Comparison of ENCODE assay signal across 20 cellular contexts in genomic region chr12:124442281-124442680, GRCh38.
A peak's percentile ranks its signal among the peaks of the same experiment; 100 is the strongest.
DNase-seq lines count a peak whose midpoint lies in the region; ATAC-seq and TF ChIP-seq lines count a peak whose summit lies in the region.
"Had no signal": no experiment of that assay in that cellular context is flagged by ENCODE, and none has a peak within 500 bp of the region (broad histone marks: within the 10 kb centered on the region; RNA-seq: fewer than 3 reads in every experiment).

No MANE protein-coding gene starts in this region.

- H3K4me1 Mint-ChIP-seq in activated CD8-positive, alpha-beta T cell treated with anti-CD3 and anti-CD28 coated beads for 36 hours (ENCODE audit: low read depth) = no peaks in the 10 kb centered on the region
- H3K4me1 Mint-ChIP-seq in activated CD8-positive, alpha-beta T cell treated with anti-CD3 and anti-CD28 coated beads, Interleukin-2, amount 10 ng/mL, durations not matched to agents 7 days and 5 days (ENCODE audit: low read depth) = no peaks in the 10 kb centered on the region
- peaks cover 10% of the 10 kb centered on the region for H3K4me1 Mint-ChIP-seq in mesothelial cell of epicardium

- H3K27ac ChIP-seq in SJSA1 (peak overlapping the region; percentile 97), temporal lobe (ENCODE audit: low read depth, low read length) (peak overlapping the region; percentile 44)
- H3K27ac ChIP-seq: A549, neutrophil had no signal

- intact Hi-C loops in activated CD8-positive, alpha-beta T cell treated with anti-CD3 and anti-CD28 coated beads for 36 hours (cut with micrococcal nuclease) = no loop called here

- peaks cover 62% of the 10 kb centered on the region for H3K36me3 ChIP-seq in SJSA1

- H3K4me1 ChIP-seq in SJSA1 (replicated peaks) = peaks cover 56% of the 10 kb centered on the region
- H3K4me1 ChIP-seq: A549 had no signal

- H3K9me3 Mint-ChIP-seq in activated CD8-positive, alpha-beta T cell treated with anti-CD3 and anti-CD28 coated beads for 36 hours = no peaks in the 10 kb centered on the region
- no peaks in the 10 kb centered on the region for H3K9me3 Mint-ChIP-seq in activated CD8-positive, alpha-beta T cell treated with anti-CD3 and anti-CD28 coated beads, Interleukin-2, amount 10 ng/mL, durations not matched to agents 7 days and 5 days (ENCODE audit: insufficient read depth)
- H3K9me3 Mint-ChIP-seq in mesothelial cell of epicardium = no peaks in the 10 kb centered on the region
- H3K9me3 Mint-ChIP-seq: T-helper 2 cell treated with Interferon-gamma antibody and Interleukin-4, amounts not matched to agents 5 μg/mL and 100 μg/mL, for 36 hours; WTC11 had no signal

- no peaks in the 10 kb centered on the region; the same call in 1 of the 2 replicates for H3K9me3 ChIP-seq in SJSA1 (replicated peaks)
- H3K9me3 ChIP-seq: A549, adrenal gland, neutrophil had no signal

- H3K27me3 Mint-ChIP-seq in activated CD8-positive, alpha-beta T cell treated with anti-CD3 and anti-CD28 coated beads for 36 hours = no peaks in the 10 kb centered on the region
- no peaks in the 10 kb centered on the region for H3K27me3 Mint-ChIP-seq in activated CD8-positive, alpha-beta T cell treated with anti-CD3 and anti-CD28 coated beads, Interleukin-2, amount 10 ng/mL, durations not matched to agents 7 days and 5 days (ENCODE audit: low read depth)
- H3K27me3 Mint-ChIP-seq in mesothelial cell of epicardium (ENCODE audit: low read depth) = no peaks in the 10 kb centered on the region

- TF ChIP-seq CTCF in activated CD8-positive, alpha-beta T cell treated with anti-CD3 and anti-CD28 coated beads for 36 hours (IDR thresholded peaks at IDR 0.05) = no peak
- no peak for TF ChIP-seq CTCF in mesothelial cell of epicardium (IDR thresholded peaks at IDR 0.05; ENCODE audit: unreplicated experiment)

- no peak for ATAC-seq in activated CD8-positive, alpha-beta T cell treated with anti-CD3 and anti-CD28 coated beads for 36 hours
- ATAC-seq in activated CD8-positive, alpha-beta T cell treated with anti-CD3 and anti-CD28 coated beads, Interleukin-2, amount 10 ng/mL, durations not matched to agents 7 days and 5 days = no peak
- ATAC-seq: WTC11 had no signal

- no peak overlapping the region for H3K4me3 ChIP-seq in SJSA1
- H3K4me3 ChIP-seq: A549, adrenal gland had no signal

- peak overlapping the region; percentile 42 for H3K27ac Mint-ChIP-seq in activated CD8-positive, alpha-beta T cell treated with anti-CD3 and anti-CD28 coated beads for 36 hours
- H3K27ac Mint-ChIP-seq in activated CD8-positive, alpha-beta T cell treated with anti-CD3 and anti-CD28 coated beads, Interleukin-2, amount 10 ng/mL, durations not matched to agents 7 days and 5 days = no peak overlapping the region
- H3K27ac Mint-ChIP-seq in mesothelial cell of epicardium = peak overlapping the region; percentile 62
- H3K27ac Mint-ChIP-seq: T-helper 2 cell treated with Interferon-gamma antibody and Interleukin-4, amounts not matched to agents 5 μg/mL and 100 μg/mL, for 36 hours had no signal

- peaks cover 7% of the 10 kb centered on the region for H3K36me3 Mint-ChIP-seq in activated CD8-positive, alpha-beta T cell treated with anti-CD3 and anti-CD28 coated beads for 36 hours (ENCODE audit: low read depth)
- peaks cover 13% of the 10 kb centered on the region for H3K36me3 Mint-ChIP-seq in activated CD8-positive, alpha-beta T cell treated with anti-CD3 and anti-CD28 coated beads, Interleukin-2, amount 10 ng/mL, durations not matched to agents 7 days and 5 days (ENCODE audit: low read depth)
- H3K36me3 Mint-ChIP-seq in mesothelial cell of epicardium = peaks cover 31% of the 10 kb centered on the region

- H3K4me3 Mint-ChIP-seq in activated CD8-positive, alpha-beta T cell treated with anti-CD3 and anti-CD28 coated beads for 36 hours = no peak overlapping the region
- H3K4me3 Mint-ChIP-seq in activated CD8-positive, alpha-beta T cell treated with anti-CD3 and anti-CD28 coated beads, Interleukin-2, amount 10 ng/mL, durations not matched to agents 7 days and 5 days = no peak overlapping the region
- H3K4me3 Mint-ChIP-seq in mesothelial cell of epicardium = no peak overlapping the region
- H3K4me3 Mint-ChIP-seq: T-helper 2 cell treated with Interferon-gamma antibody and Interleukin-4, amounts not matched to agents 5 μg/mL and 100 μg/mL, for 36 hours; WTC11 had no signal

- CTCF ChIA-PET in activated CD8-positive, alpha-beta T cell treated with anti-CD3 and anti-CD28 coated beads for 36 hours (lab: Charles Lee) = no interaction called here
- CTCF ChIA-PET in activated CD8-positive, alpha-beta T cell treated with anti-CD3 and anti-CD28 coated beads, Interleukin-2, amount 10 ng/mL, durations not matched to agents 7 days and 5 days (lab: Charles Lee) = no interaction called here

- no peak for DNase-seq in activated CD8-positive, alpha-beta T cell treated with anti-CD3 and anti-CD28 coated beads for 36 hours
- DNase-seq in activated CD8-positive, alpha-beta T cell treated with anti-CD3 and anti-CD28 coated beads, Interleukin-2, amount 10 ng/mL, durations not matched to agents 7 days and 5 days = no peak
- DNase-seq in SJSA1 (ENCODE audit: low read depth in 1 of 2, low spot score in 2 of 2) = no peak
- no peak for DNase-seq in mesothelial cell of epicardium (ENCODE audit: low spot score in 2 of 2, unreplicated experiment in 2 of 2)
- DNase-seq in NCI-H128 (lab: John Stamatoyannopoulos, UW; ENCODE audit: unreplicated experiment) = no peak
- no peak for DNase-seq in stimulated activated CD4-positive, alpha-beta T cell treated with anti-CD3 and anti-CD28 coated beads, Interleukin-4, amount 100 ng/mL, for 4 hours
- DNase-seq in ecto neural progenitor cell (ENCODE audit: low spot score) = no peak
- DNase-seq: adrenal gland; DMS53; kidney glomerular epithelial cell; NCI-H1048; NCI-H2081 treated with DMSO at 0.1 percent for 48 hours; NCI-H510A; SIG-M5; stimulated activated CD4-positive, alpha-beta T cell treated with anti-CD3 and anti-CD28 coated beads, Interleukin-4, amount 100 ng/mL, for 1 hour had no signal

- H3K27me3 ChIP-seq in SJSA1 (replicated peaks) = no peaks in the 10 kb centered on the region
- H3K27me3 ChIP-seq: adrenal gland, neutrophil had no signal

- POLR2A ChIA-PET in activated CD8-positive, alpha-beta T cell treated with anti-CD3 and anti-CD28 coated beads for 36 hours (lab: Charles Lee) = no interaction called here
- POLR2A ChIA-PET in activated CD8-positive, alpha-beta T cell treated with anti-CD3 and anti-CD28 coated beads, Interleukin-2, amount 10 ng/mL, durations not matched to agents 7 days and 5 days (lab: Charles Lee) = no interaction called here
